In the genomic region with DNA sequence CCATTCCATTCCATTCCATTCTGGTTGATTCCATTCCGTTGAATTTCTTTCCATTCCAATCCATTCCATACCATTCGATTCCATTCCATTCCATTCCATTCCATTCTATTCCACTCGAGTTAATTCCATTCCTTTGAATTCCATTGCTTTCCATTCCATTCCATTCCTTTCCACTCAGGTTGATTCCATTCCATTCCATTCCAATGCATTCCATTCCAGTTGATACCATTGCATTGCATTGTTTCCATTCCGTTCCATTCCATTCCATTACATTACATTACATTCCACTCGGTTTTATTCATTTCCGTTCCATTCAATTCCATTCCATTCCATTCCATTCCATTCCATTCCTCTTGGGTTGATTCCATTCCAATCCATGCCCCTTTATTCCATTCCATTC, we compare ENCODE assay signal across 7 cellular contexts.
A peak's percentile ranks its signal among the peaks of the same experiment; 100 is the strongest.
DNase-seq lines count a peak whose midpoint lies in the region; ATAC-seq, FAIRE-seq and TF ChIP-seq lines count a peak whose summit lies in the region.
"Not testable (repeated sequence)": the region's sequence is repeated elsewhere in the genome, so short reads cannot be mapped to it uniquely, and the experiment has no call there.

No MANE protein-coding gene starts in this region.

- H3K27me3 ChIP-seq in GM23338 (ENCODE audit: insufficient read depth); Karpas-422 (ENCODE audit: low read length); endothelial cell of umbilical vein (ENCODE audit: control insufficient read depth in 2 of 2, insufficient read depth in 2 of 2, low read length in 2 of 2); iPS-20b (ENCODE audit: insufficient read depth, low read length); mesendoderm (ENCODE audit: insufficient read depth, low read length, poor library complexity): not testable (repeated sequence)

- H3K9me3 Mint-ChIP-seq in GM23338, result peaks cover 100% of the 10 kb centered on the region

- POLR2A ChIA-PET in endothelial cell of umbilical vein (lab: Charles Lee), result not testable (repeated sequence)

- H3K27ac Mint-ChIP-seq in GM23338, result not testable (repeated sequence)

- not testable (repeated sequence) for H3K23ac ChIP-seq in mesendoderm (ENCODE audit: low read length)

- H3K4ac ChIP-seq in mesendoderm (ENCODE audit: low read depth, low read length), result not testable (repeated sequence)

- not testable (repeated sequence) for H2BK5ac ChIP-seq in mesendoderm (ENCODE audit: low read length)

- H3K4me1 ChIP-seq in GM23338 (ENCODE audit: insufficient read depth); Karpas-422 (ENCODE audit: low read length); endothelial cell of umbilical vein (ENCODE audit: control insufficient read depth, extremely low read depth, insufficient read depth, low read length); iPS-20b (ENCODE audit: insufficient read depth, low read length); mesendoderm (ENCODE audit: control insufficient read depth, low read depth, low read length): not testable (repeated sequence)

- H3K4me1 Mint-ChIP-seq in GM23338, result not testable (repeated sequence)

- ATAC-seq in GM23338, result not testable (repeated sequence)

- not testable (repeated sequence) for H2AFZ ChIP-seq in GM23338; Karpas-422 (ENCODE audit: low read length); endothelial cell of umbilical vein (ENCODE audit: low read depth, low read length)

- intact Hi-C loops in endothelial cell of umbilical vein (cut with micrococcal nuclease), result not testable (repeated sequence)

- H3K9me1 ChIP-seq in endothelial cell of umbilical vein (replicated peaks; ENCODE audit: control insufficient read depth, extremely low read depth, insufficient read depth, low read length), result not testable (repeated sequence)

- H4K20me1 ChIP-seq in GM23338 (replicated peaks; ENCODE audit: insufficient read depth); Karpas-422 (ENCODE audit: insufficient read depth, low read depth, low read length); endothelial cell of umbilical vein (replicated peaks; ENCODE audit: control insufficient read depth, extremely low read depth, insufficient read depth, low read length): not testable (repeated sequence)

- not testable (repeated sequence) for TF ChIP-seq CTCF in GM23338 (conservative IDR thresholded peaks at IDR 0.05; ENCODE audit: low read depth in 2 of 2); astrocyte of the spinal cord (IDR thresholded peaks at IDR 0.05; ENCODE audit: low read depth, low read length); endothelial cell of umbilical vein (IDR thresholded peaks at IDR 0.05; ENCODE audit: extremely low read depth in 1 of 2, insufficient read depth in 1 of 2, low read depth in 1 of 2, low read length in 2 of 2); fibroblast of villous mesenchyme (IDR thresholded peaks at IDR 0.05; ENCODE audit: insufficient read depth, low read depth, low read length)

- DNase-seq in GM23338 (ENCODE audit: low spot score) (peak; percentile 6), Karpas-422 (peak; percentile 37), astrocyte of the spinal cord (ENCODE audit: low read depth, low spot score) (peak; percentile 15), endothelial cell of umbilical vein (ENCODE audit: low read depth, low spot score) (peak; percentile 77), fibroblast of villous mesenchyme (ENCODE audit: low read depth) (peak; percentile 30), mesendoderm (peak; percentile 26)

- H3K79me2 ChIP-seq in GM23338 (replicated peaks; ENCODE audit: insufficient read depth); Karpas-422 (ENCODE audit: low read length); endothelial cell of umbilical vein (ENCODE audit: control insufficient read depth, insufficient read depth, low read length); mesendoderm (ENCODE audit: control insufficient read depth, insufficient read depth, low read length): not testable (repeated sequence)

- 100% methylated on average over 3 of the region's 6 CpGs for WGBS in mesendoderm (ENCODE audit: extremely low coverage, insufficient coverage, low lambda C conversion rate)

- in situ Hi-C loops in astrocyte of the spinal cord (cut with HindIII; ENCODE audit: low sequenced_read_pairs), result not testable (repeated sequence)

- peaks cover 12% of the 10 kb centered on the region for H3K36me3 ChIP-seq in GM23338 (ENCODE audit: insufficient read depth)
- H3K36me3 ChIP-seq in Karpas-422 (ENCODE audit: insufficient read depth, low read length); endothelial cell of umbilical vein (ENCODE audit: control insufficient read depth in 2 of 2, extremely low read depth in 1 of 2, insufficient read depth in 2 of 2, low read length in 2 of 2); iPS-20b (ENCODE audit: insufficient read depth, low read depth, low read length); mesendoderm (ENCODE audit: control insufficient read depth, insufficient read depth, low read length): not testable (repeated sequence)

- H3F3A ChIP-seq in GM23338 (replicated peaks; ENCODE audit: low read depth), result not testable (repeated sequence)

- H4K8ac ChIP-seq in mesendoderm (ENCODE audit: low read depth, low read length), result not testable (repeated sequence)

- not testable (repeated sequence) for H3K18ac ChIP-seq in mesendoderm (ENCODE audit: low read length)

- H3K9me2 ChIP-seq in GM23338 (ENCODE audit: insufficient read depth); Karpas-422 (replicated peaks; ENCODE audit: insufficient read depth, low read length): not testable (repeated sequence)

- not testable (repeated sequence) for H2AK5ac ChIP-seq in mesendoderm (ENCODE audit: low read length)

- not testable (repeated sequence) for H3K4me3 ChIP-seq in GM23338; Karpas-422 (ENCODE audit: low read length); astrocyte of the spinal cord (ENCODE audit: low read depth, low read length); endothelial cell of umbilical vein (replicated peaks in 1 of 3; ENCODE audit: insufficient read depth in 1 of 3, low read depth in 1 of 3, low read length in 3 of 3); fibroblast of villous mesenchyme (ENCODE audit: low read depth, low read length); mesendoderm (ENCODE audit: low read length)
- peak overlapping the region; percentile 8; the same call in 1 of the 2 replicates for H3K4me3 ChIP-seq in iPS-20b (ENCODE audit: low read length)

- H3K56ac ChIP-seq in mesendoderm (ENCODE audit: low read length), result not testable (repeated sequence)

- dilution Hi-C loops in endothelial cell of umbilical vein (cut with MboI; ENCODE audit: extremely low pct_ligation_motif_present, low sequenced_read_pairs), result not testable (repeated sequence)

- not testable (repeated sequence) for H2BK15ac ChIP-seq in mesendoderm (replicated peaks; ENCODE audit: low read depth)

- FAIRE-seq in endothelial cell of umbilical vein (lab: Jason Lieb, UNC), result not testable (repeated sequence)

- TF ChIP-seq POLR2A in endothelial cell of umbilical vein (IDR thresholded peaks at IDR 0.05; ENCODE audit: low read depth, low read length), result not testable (repeated sequence)

- CTCF ChIA-PET in endothelial cell of umbilical vein (lab: Charles Lee), result not testable (repeated sequence)

- H3K9ac ChIP-seq in Karpas-422 (ENCODE audit: low read length); endothelial cell of umbilical vein (replicated peaks; ENCODE audit: extremely low read depth, insufficient read depth, low read length); iPS-20b (ENCODE audit: low read depth, low read length); mesendoderm (ENCODE audit: low read length): not testable (repeated sequence)

- not testable (repeated sequence) for BruUV-seq in endothelial cell of umbilical vein (replicated peaks; lab: Mats Ljungman, UMichigan)

- H3K9me3 ChIP-seq in Karpas-422 (ENCODE audit: low read length) (peaks cover 25% of the 10 kb centered on the region), endothelial cell of umbilical vein (replicated peaks; ENCODE audit: control insufficient read depth, insufficient read depth, low read length) (peaks cover 47% of the 10 kb centered on the region), iPS-20b (ENCODE audit: insufficient read depth, low read depth, low read length) (peaks cover 90% of the 10 kb centered on the region)

- peaks cover 99% of the 10 kb centered on the region for H3K36me3 Mint-ChIP-seq in GM23338 (ENCODE audit: low read depth)

- not testable (repeated sequence) for H3K27ac ChIP-seq in GM23338 (ENCODE audit: low read depth); Karpas-422 (ENCODE audit: low read length); endothelial cell of umbilical vein (ENCODE audit: insufficient read depth, low read depth, low read length); iPS-20b (ENCODE audit: low read length); mesendoderm (ENCODE audit: low read depth, low read length)

- not testable (repeated sequence) for H3K4me2 ChIP-seq in GM23338; Karpas-422 (ENCODE audit: low read depth, low read length, poor library complexity, severe bottlenecking); endothelial cell of umbilical vein (ENCODE audit: insufficient read depth, low read length); mesendoderm (ENCODE audit: low read length)

- H3K4me3 Mint-ChIP-seq in GM23338, result not testable (repeated sequence)

- peaks cover 61% of the 10 kb centered on the region for H3K27me3 Mint-ChIP-seq in GM23338 (ENCODE audit: insufficient read depth, low read depth, poor library complexity)

- not testable (repeated sequence) for H2BK120ac ChIP-seq in mesendoderm (ENCODE audit: low read depth, low read length)

- not testable (repeated sequence) for H4K5ac ChIP-seq in mesendoderm (ENCODE audit: low read length)

- not testable (repeated sequence) for H3K79me1 ChIP-seq in mesendoderm (ENCODE audit: low read length)

Comparison
In these comparisons a context has a peak if more than half of its experiments do, and no peak if none do; other contexts are left out.
1. DNase-seq: peak in every context shown above with its lines; median percentile 77 in endothelial cell of umbilical vein; 37 in Karpas-422; 30 in fibroblast of villous mesenchyme; 26 in mesendoderm; 15 in astrocyte of the spinal cord; 6 in GM23338.